ENCODE assay signal across 1 cellular context in the genomic region with DNA sequence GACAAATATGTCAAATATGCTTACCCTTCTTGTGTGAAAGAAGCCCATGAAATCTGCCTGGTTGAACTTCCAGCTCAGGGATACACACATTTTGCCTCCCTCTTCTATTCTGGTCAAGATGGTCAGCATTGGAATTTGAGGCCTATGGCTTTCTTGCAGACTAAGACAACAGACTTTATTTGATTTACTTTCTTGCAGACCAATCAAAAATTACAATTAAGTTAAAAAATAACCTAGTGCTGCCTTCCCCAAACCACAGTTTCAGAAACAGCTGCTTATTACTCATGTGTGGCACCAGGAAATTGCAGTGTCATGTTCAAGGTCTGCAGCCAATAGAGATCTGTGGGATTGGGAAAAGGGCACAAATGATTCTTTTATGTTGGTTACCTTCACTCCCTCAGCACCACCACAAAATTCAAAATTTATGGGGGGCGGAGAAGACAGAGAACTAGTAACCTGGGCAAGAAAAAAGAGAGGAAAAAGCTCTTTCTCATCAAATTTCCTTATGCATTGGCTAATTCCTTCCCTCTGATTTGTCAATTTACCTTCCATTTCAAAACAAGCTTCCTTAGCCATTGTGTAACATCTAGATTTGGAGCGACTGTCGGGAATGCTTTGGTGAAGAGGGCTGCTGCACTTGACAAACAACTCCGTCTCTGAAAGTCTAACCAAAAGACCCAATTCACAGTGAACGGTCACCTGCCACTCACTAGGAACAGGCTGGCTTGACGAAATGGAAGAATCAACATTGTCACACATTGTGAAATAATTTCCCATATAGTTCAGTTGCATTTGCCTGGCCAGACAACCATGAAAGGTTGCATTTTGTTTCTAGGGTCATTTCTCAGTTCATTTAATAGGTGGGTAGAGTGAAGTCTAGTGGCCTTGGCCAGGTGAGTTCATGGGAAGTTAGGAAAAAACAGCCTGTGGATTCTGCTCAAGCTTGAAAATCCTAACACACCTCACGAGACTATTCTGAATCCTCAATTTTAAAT.
TF ChIP-seq lines count a peak whose summit lies in the region.

No MANE protein-coding gene starts in this region.

TF ChIP-seq in HepG2, 621 proteins besides CTCF, POLR2A, EP300 and RAD21 (continued from another document and continues in another):
- TF ChIP-seq, protein P1, sequence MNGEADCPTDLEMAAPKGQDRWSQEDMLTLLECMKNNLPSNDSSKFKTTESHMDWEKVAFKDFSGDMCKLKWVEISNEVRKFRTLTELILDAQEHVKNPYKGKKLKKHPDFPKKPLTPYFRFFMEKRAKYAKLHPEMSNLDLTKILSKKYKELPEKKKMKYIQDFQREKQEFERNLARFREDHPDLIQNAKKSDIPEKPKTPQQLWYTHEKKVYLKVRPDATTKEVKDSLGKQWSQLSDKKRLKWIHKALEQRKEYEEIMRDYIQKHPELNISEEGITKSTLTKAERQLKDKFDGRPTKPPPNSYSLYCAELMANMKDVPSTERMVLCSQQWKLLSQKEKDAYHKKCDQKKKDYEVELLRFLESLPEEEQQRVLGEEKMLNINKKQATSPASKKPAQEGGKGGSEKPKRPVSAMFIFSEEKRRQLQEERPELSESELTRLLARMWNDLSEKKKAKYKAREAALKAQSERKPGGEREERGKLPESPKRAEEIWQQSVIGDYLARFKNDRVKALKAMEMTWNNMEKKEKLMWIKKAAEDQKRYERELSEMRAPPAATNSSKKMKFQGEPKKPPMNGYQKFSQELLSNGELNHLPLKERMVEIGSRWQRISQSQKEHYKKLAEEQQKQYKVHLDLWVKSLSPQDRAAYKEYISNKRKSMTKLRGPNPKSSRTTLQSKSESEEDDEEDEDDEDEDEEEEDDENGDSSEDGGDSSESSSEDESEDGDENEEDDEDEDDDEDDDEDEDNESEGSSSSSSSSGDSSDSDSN (CRISPR knock-in tag; IDR thresholded peaks at IDR 0.05), result peak; percentile 71
- TF ChIP-seq RAD51 (IDR thresholded peaks at IDR 0.05; ENCODE audit: borderline replicate concordance) (no peak), ZNF317 (CRISPR knock-in tag; IDR thresholded peaks at IDR 0.05) (no peak), PHF8 (CRISPR knock-in tag; IDR thresholded peaks at IDR 0.05) (peak; percentile 47; the same call in 1 of the 2 replicates), ZNF782 (CRISPR knock-in tag; IDR thresholded peaks at IDR 0.05; ENCODE audit: borderline replicate concordance) (no peak), HNRNPLL (IDR thresholded peaks at IDR 0.05; ENCODE audit: low read depth, low read length, poor library complexity, severe bottlenecking) (no peak), NFIB (CRISPR knock-in tag; IDR thresholded peaks at IDR 0.05; ENCODE audit: borderline replicate concordance) (no peak), ZNF543 (CRISPR knock-in tag; IDR thresholded peaks at IDR 0.05) (peak; percentile 37; the same call in 1 of the 2 replicates), ZNF768 (CRISPR knock-in tag; IDR thresholded peaks at IDR 0.05) (no peak; the same call in 1 of the 2 replicates), TCF7L2 (IDR thresholded peaks at IDR 0.05; ENCODE audit: low read depth, low read length) (peak; percentile 90), ETV5 (CRISPR knock-in tag; IDR thresholded peaks at IDR 0.05; ENCODE audit: borderline replicate concordance) (peak; percentile 74), FOXP1 (IDR thresholded peaks at IDR 0.05) (no peak), FOXP1 (CRISPR knock-in tag; IDR thresholded peaks at IDR 0.05) (peak; percentile 95), CEBPB (IDR thresholded peaks at IDR 0.05; ENCODE audit: borderline replicate concordance, low read depth, low read length) (peak; percentile 98), ZNF614 (CRISPR knock-in tag; IDR thresholded peaks at IDR 0.05; ENCODE audit: borderline replicate concordance) (peak; percentile 96), ARNT (IDR thresholded peaks at IDR 0.05) (no peak), PITX1 (CRISPR knock-in tag; IDR thresholded peaks at IDR 0.05) (peak; percentile 85), JARID2 (CRISPR knock-in tag; IDR thresholded peaks at IDR 0.05; ENCODE audit: insufficient replicate concordance) (no peak)
- TF ChIP-seq, protein P2, sequence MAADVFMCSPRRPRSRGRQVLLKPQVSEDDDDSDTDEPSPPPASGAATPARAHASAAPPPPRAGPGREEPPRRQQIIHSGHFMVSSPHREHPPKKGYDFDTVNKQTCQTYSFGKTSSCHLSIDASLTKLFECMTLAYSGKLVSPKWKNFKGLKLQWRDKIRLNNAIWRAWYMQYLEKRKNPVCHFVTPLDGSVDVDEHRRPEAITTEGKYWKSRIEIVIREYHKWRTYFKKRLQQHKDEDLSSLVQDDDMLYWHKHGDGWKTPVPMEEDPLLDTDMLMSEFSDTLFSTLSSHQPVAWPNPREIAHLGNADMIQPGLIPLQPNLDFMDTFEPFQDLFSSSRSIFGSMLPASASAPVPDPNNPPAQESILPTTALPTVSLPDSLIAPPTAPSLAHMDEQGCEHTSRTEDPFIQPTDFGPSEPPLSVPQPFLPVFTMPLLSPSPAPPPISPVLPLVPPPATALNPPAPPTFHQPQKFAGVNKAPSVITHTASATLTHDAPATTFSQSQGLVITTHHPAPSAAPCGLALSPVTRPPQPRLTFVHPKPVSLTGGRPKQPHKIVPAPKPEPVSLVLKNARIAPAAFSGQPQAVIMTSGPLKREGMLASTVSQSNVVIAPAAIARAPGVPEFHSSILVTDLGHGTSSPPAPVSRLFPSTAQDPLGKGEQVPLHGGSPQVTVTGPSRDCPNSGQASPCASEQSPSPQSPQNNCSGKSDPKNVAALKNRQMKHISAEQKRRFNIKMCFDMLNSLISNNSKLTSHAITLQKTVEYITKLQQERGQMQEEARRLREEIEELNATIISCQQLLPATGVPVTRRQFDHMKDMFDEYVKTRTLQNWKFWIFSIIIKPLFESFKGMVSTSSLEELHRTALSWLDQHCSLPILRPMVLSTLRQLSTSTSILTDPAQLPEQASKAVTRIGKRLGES (CRISPR knock-in tag; IDR thresholded peaks at IDR 0.05; ENCODE audit: borderline replicate concordance), result 0 out of 2 replicates have a peak, but pooled peaks have one; percentile 55
- TF ChIP-seq, protein P3, sequence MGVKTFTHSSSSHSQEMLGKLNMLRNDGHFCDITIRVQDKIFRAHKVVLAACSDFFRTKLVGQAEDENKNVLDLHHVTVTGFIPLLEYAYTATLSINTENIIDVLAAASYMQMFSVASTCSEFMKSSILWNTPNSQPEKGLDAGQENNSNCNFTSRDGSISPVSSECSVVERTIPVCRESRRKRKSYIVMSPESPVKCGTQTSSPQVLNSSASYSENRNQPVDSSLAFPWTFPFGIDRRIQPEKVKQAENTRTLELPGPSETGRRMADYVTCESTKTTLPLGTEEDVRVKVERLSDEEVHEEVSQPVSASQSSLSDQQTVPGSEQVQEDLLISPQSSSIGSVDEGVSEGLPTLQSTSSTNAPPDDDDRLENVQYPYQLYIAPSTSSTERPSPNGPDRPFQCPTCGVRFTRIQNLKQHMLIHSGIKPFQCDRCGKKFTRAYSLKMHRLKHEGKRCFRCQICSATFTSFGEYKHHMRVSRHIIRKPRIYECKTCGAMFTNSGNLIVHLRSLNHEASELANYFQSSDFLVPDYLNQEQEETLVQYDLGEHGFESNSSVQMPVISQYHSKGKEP (CRISPR knock-in tag; IDR thresholded peaks at IDR 0.05), result peak; percentile 76; the same call in 1 of the 2 replicates
- TF ChIP-seq, protein P4, sequence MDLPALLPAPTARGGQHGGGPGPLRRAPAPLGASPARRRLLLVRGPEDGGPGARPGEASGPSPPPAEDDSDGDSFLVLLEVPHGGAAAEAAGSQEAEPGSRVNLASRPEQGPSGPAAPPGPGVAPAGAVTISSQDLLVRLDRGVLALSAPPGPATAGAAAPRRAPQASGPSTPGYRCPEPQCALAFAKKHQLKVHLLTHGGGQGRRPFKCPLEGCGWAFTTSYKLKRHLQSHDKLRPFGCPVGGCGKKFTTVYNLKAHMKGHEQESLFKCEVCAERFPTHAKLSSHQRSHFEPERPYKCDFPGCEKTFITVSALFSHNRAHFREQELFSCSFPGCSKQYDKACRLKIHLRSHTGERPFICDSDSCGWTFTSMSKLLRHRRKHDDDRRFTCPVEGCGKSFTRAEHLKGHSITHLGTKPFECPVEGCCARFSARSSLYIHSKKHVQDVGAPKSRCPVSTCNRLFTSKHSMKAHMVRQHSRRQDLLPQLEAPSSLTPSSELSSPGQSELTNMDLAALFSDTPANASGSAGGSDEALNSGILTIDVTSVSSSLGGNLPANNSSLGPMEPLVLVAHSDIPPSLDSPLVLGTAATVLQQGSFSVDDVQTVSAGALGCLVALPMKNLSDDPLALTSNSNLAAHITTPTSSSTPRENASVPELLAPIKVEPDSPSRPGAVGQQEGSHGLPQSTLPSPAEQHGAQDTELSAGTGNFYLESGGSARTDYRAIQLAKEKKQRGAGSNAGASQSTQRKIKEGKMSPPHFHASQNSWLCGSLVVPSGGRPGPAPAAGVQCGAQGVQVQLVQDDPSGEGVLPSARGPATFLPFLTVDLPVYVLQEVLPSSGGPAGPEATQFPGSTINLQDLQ (CRISPR knock-in tag; IDR thresholded peaks at IDR 0.05), result peak; percentile 85; the same call in 1 of the 2 replicates
- TF ChIP-seq, protein P5, sequence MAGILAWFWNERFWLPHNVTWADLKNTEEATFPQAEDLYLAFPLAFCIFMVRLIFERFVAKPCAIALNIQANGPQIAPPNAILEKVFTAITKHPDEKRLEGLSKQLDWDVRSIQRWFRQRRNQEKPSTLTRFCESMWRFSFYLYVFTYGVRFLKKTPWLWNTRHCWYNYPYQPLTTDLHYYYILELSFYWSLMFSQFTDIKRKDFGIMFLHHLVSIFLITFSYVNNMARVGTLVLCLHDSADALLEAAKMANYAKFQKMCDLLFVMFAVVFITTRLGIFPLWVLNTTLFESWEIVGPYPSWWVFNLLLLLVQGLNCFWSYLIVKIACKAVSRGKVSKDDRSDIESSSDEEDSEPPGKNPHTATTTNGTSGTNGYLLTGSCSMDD (CRISPR knock-in tag; IDR thresholded peaks at IDR 0.05), result no peak
- TF ChIP-seq, protein P6, sequence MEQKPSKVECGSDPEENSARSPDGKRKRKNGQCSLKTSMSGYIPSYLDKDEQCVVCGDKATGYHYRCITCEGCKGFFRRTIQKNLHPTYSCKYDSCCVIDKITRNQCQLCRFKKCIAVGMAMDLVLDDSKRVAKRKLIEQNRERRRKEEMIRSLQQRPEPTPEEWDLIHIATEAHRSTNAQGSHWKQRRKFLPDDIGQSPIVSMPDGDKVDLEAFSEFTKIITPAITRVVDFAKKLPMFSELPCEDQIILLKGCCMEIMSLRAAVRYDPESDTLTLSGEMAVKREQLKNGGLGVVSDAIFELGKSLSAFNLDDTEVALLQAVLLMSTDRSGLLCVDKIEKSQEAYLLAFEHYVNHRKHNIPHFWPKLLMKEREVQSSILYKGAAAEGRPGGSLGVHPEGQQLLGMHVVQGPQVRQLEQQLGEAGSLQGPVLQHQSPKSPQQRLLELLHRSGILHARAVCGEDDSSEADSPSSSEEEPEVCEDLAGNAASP (CRISPR knock-in tag; IDR thresholded peaks at IDR 0.05; ENCODE audit: borderline replicate concordance), result peak; percentile 95
- TF ChIP-seq, protein P7, sequence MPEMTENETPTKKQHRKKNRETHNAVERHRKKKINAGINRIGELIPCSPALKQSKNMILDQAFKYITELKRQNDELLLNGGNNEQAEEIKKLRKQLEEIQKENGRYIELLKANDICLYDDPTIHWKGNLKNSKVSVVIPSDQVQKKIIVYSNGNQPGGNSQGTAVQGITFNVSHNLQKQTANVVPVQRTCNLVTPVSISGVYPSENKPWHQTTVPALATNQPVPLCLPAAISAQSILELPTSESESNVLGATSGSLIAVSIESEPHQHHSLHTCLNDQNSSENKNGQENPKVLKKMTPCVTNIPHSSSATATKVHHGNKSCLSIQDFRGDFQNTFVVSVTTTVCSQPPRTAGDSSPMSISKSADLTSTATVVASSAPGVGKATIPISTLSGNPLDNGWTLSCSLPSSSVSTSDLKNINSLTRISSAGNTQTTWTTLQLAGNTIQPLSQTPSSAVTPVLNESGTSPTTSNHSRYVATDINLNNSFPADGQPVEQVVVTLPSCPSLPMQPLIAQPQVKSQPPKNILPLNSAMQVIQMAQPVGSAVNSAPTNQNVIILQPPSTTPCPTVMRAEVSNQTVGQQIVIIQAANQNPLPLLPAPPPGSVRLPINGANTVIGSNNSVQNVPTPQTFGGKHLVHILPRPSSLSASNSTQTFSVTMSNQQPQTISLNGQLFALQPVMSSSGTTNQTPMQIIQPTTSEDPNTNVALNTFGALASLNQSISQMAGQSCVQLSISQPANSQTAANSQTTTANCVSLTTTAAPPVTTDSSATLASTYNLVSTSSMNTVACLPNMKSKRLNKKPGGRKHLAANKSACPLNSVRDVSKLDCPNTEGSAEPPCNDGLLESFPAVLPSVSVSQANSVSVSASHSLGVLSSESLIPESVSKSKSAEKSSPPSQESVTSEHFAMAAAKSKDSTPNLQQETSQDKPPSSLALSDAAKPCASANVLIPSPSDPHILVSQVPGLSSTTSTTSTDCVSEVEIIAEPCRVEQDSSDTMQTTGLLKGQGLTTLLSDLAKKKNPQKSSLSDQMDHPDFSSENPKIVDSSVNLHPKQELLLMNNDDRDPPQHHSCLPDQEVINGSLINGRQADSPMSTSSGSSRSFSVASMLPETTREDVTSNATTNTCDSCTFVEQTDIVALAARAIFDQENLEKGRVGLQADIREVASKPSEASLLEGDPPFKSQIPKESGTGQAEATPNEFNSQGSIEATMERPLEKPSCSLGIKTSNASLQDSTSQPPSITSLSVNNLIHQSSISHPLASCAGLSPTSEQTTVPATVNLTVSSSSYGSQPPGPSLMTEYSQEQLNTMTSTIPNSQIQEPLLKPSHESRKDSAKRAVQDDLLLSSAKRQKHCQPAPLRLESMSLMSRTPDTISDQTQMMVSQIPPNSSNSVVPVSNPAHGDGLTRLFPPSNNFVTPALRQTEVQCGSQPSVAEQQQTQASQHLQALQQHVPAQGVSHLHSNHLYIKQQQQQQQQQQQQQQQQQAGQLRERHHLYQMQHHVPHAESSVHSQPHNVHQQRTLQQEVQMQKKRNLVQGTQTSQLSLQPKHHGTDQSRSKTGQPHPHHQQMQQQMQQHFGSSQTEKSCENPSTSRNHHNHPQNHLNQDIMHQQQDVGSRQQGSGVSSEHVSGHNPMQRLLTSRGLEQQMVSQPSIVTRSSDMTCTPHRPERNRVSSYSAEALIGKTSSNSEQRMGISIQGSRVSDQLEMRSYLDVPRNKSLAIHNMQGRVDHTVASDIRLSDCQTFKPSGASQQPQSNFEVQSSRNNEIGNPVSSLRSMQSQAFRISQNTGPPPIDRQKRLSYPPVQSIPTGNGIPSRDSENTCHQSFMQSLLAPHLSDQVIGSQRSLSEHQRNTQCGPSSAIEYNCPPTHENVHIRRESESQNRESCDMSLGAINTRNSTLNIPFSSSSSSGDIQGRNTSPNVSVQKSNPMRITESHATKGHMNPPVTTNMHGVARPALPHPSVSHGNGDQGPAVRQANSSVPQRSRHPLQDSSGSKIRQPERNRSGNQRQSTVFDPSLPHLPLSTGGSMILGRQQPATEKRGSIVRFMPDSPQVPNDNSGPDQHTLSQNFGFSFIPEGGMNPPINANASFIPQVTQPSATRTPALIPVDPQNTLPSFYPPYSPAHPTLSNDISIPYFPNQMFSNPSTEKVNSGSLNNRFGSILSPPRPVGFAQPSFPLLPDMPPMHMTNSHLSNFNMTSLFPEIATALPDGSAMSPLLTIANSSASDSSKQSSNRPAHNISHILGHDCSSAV (CRISPR knock-in tag; IDR thresholded peaks at IDR 0.05; ENCODE audit: borderline replicate concordance), result no peak
